Comparison of ENCODE assay signal across 10 cellular contexts in the genomic region with DNA sequence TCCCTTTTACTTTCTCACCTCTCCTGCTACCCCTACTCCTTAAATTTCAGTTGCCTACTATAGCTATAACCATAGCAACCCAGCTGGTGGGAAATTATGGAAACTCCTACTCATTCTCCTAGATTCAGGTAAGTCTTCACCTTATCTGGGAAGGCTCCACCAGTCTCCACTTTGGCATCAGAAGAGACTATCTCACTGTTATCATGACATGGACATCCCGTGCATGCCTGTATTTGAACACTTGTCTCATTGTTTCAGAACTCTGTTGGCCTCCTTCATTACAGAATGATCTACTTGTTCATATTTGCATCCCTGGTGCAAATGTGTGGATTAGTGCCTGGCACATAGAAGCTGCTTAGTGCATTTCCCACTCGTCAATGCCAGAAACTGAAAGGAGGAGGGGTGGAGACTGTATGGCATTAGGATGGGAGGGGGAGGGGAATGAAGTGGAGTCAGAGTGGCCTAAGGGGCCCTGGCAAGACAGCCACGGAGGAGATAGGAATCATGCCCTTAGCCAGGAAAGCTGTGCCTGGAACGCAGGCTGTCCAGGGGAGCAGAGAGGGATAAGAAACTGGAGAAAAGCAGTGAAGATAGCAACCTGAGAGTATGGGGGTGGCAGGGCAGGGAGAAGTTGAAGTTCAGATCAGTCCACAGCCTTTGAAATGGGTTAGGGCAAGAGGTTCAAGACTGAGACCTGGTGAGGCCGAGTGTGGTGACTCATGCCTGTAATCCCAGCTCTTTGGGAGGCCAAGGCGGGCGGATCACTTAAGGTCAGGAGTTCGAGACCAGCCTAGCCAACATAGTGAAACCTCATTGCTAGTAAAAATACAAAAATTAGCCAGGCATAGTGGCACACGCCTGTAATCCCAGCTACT. TPM values are rescaled to one million over a fixed set of nuclear protein-coding genes. Genes with fewer than 3 reads are reported as not detected.
DNase-seq lines count a peak whose midpoint lies in the region; ATAC-seq lines count a peak whose summit lies in the region.
"Had no signal": no experiment of that assay in that cellular context is flagged by ENCODE, and none has a peak within 500 bp of the region (broad histone marks: within the 10 kb centered on the region; RNA-seq: fewer than 3 reads in every experiment).

No MANE protein-coding gene starts in this region.

- in situ Hi-C loops in GM23248 (cut with MboI) = loop anchor here (10.0 kb wide), 1 partner anchor 367 kb away; no protein-coding TSS in a partner anchor

- H3K27ac ChIP-seq in ACC112 (ENCODE audit: low read depth, low read length) = no peak overlapping the region
- no peak overlapping the region for H3K27ac ChIP-seq in GM23248

- peak overlapping the region; percentile 66 for H2AFZ ChIP-seq in ACC112 (ENCODE audit: low read length, unreplicated experiment)
- H2AFZ ChIP-seq in GM23248 = peak overlapping the region; percentile 63; the same call in 1 of the 2 replicates

- peaks cover 2% of the 10 kb centered on the region for H3K36me3 Mint-ChIP-seq in T-helper 17 cell (ENCODE audit: low read depth)
- H3K36me3 Mint-ChIP-seq: stimulated activated memory B cell treated with anti-CD40 and anti-IgM and Interleukin-4, amounts not matched to agents 10 μg/mL and 1 μg/mL and 100 μg/mL, for 72 hours had no signal

- peak; percentile 12 for DNase-seq in GM23248
- DNase-seq in T-helper 17 cell = no peak
- DNase-seq in inferior parietal cortex (ENCODE audit: extremely low spot score) = peak; percentile 17
- DNase-seq in H4 (ENCODE audit: low spot score) = no peak
- no peak for DNase-seq in activated gamma-delta T cell (lab: John Stamatoyannopoulos, UW)

- no peaks in the 10 kb centered on the region for H3K9me2 ChIP-seq in GM23248 (ENCODE audit: insufficient read depth)

- no peak overlapping the region for H3K9ac ChIP-seq in GM23248

- H3K4me2 ChIP-seq in GM23248 (ENCODE audit: unreplicated experiment) = no peak overlapping the region

- H3K4me1 Mint-ChIP-seq in T-helper 17 cell = peaks cover 6% of the 10 kb centered on the region

- H4K20me1 ChIP-seq in GM23248 (ENCODE audit: insufficient read depth) = no peaks in the 10 kb centered on the region

- H3K4me3 ChIP-seq in ACC112 (ENCODE audit: low read depth, low read length) (peak overlapping the region; percentile 73), GM23248 (peak overlapping the region; percentile 17; the same call in 1 of the 2 replicates)
- H3K4me3 ChIP-seq: lung had no signal

- ATAC-seq in T-helper 17 cell = no peak
- ATAC-seq in GM21737 (IDR thresholded peaks at IDR 0.05; ENCODE audit: unreplicated experiment) = no peak
- no peak for ATAC-seq in GM19467 (IDR thresholded peaks at IDR 0.05; ENCODE audit: unreplicated experiment)

- no peak overlapping the region for H3K27ac Mint-ChIP-seq in T-helper 17 cell
- H3K27ac Mint-ChIP-seq: stimulated activated memory B cell treated with anti-CD40 and anti-IgM and Interleukin-4, amounts not matched to agents 10 μg/mL and 1 μg/mL and 100 μg/mL, for 72 hours had no signal

- H3K4me1 ChIP-seq in ACC112 (ENCODE audit: control insufficient read depth, insufficient read depth, low read length, unreplicated experiment) (peaks cover 13% of the 10 kb centered on the region), GM23248 (ENCODE audit: insufficient read depth) (no peaks in the 10 kb centered on the region)

- H3K9me3 ChIP-seq in GM23248 (ENCODE audit: low read depth) (no peaks in the 10 kb centered on the region), T-helper 17 cell (ENCODE audit: control insufficient read depth, low read length, poor library complexity, severe bottlenecking) (no peaks in the 10 kb centered on the region)

- H3K27me3 ChIP-seq in ACC112 (ENCODE audit: insufficient read depth, low read length) = peaks cover 4% of the 10 kb centered on the region; the same call in 1 of the 2 replicates
- peaks cover 15% of the 10 kb centered on the region; the same call in 1 of the 2 replicates for H3K27me3 ChIP-seq in GM23248 (replicated peaks; ENCODE audit: insufficient read depth)

- H3K36me3 ChIP-seq in ACC112 (ENCODE audit: insufficient read depth, low read length) (no peaks in the 10 kb centered on the region), GM23248 (ENCODE audit: low read depth) (no peaks in the 10 kb centered on the region)

- WGBS in GM23248 (ENCODE audit: low coverage in 1 of 2, low lambda C conversion rate in 2 of 2, missing lambda C conversion rate in 2 of 2), 2 experiments = 48 to 52% methylated on average over 9 of the region's 9 CpGs

- peaks cover 41% of the 10 kb centered on the region for H3K27me3 Mint-ChIP-seq in T-helper 17 cell

- H3K79me2 ChIP-seq in ACC112 (ENCODE audit: control insufficient read depth, insufficient read depth, low read length, unreplicated experiment) (no peaks in the 10 kb centered on the region), GM23248 (ENCODE audit: insufficient read depth) (no peaks in the 10 kb centered on the region)

- H3K4me3 Mint-ChIP-seq in T-helper 17 cell = peak overlapping the region; percentile 47
- H3K4me3 Mint-ChIP-seq: stimulated activated memory B cell treated with anti-CD40 and anti-IgM and Interleukin-4, amounts not matched to agents 10 μg/mL and 1 μg/mL and 100 μg/mL, for 72 hours had no signal

- H3F3A ChIP-seq in GM23248 (ENCODE audit: insufficient read depth) = no peaks in the 10 kb centered on the region

RNA-seq across cellular contexts. Expression of a gene that starts 53.8 kb away (rescaled TPM):
- total RNA-seq in GM23248 (2014; rRNA removed; shearing (Covaris generic)) = 176 and 181 TPM in 2 replicates
- 127 TPM in 2 replicates for polyA plus RNA-seq in GM23248 (2016; fragmentation: Nextera tagmentation; extraction: Ambion mirVana)
- 100 to 1,000 TPM; 109 to 120 TPM for total RNA-seq in T-helper 17 cell
- total RNA-seq in H4 (2014; rRNA removed; shearing (Covaris generic)) = 230 and 273 TPM in 2 replicates

Comparison
In these comparisons a context has a peak if more than half of its experiments do, and no peak if none do; other contexts are left out.
1. DNase-seq: peak in GM23248 (single experiment) and inferior parietal cortex (single experiment); none in T-helper 17 cell (0 of 3), H4 (single experiment) and activated gamma-delta T cell (single experiment).